Comparison of ENCODE assay signal across 8 cellular contexts in the genomic region with DNA sequence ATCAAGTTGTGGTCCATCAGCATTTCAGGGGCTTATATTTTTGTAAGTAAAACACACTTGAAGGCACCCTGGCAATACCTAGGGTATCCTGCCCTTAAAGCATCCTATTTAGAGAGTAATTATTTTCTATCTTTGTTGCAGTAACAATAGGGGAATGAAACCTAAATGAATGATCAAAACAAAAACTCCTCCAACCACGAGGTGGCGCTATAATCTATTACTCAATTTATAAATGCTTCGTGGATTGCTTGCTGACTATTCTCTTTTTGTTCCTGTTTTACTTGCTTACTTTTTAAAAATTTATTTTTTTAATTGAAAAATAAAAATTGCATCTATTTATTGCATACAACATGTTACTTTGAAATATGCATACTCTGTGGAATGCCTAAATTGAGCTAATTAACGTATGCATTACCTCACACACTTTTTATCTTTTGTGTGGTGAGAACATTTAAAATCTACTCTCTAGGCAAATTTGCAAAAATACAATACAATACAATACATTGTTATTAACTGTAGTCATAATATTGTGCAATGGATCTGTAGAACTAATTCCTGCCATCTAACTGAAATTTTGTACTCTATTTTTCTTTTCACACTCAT.
A peak's percentile ranks its signal among the peaks of the same experiment; 100 is the strongest.
DNase-seq lines count a peak whose midpoint lies in the region; ATAC-seq and TF ChIP-seq lines count a peak whose summit lies in the region.

No MANE protein-coding gene starts in this region.

- no peak for DNase-seq in CD14-positive monocyte (ENCODE audit: low spot score)
- peak; percentile 49 for DNase-seq in NCI-H460 (ENCODE audit: extremely low read depth, low read depth)
- peak; percentile 28 for DNase-seq in cerebellum (ENCODE audit: low spot score)
- peak; percentile 33 for DNase-seq in neural crest cell (ENCODE audit: low read depth, low spot score)
- DNase-seq in ecto neural progenitor cell (ENCODE audit: low spot score), result no peak
- DNase-seq in NCI-H2227 (lab: John Stamatoyannopoulos, UW; ENCODE audit: unreplicated experiment), result no peak

- H3K9me3 Mint-ChIP-seq in CD14-positive monocyte (no peaks in the 10 kb centered on the region), neural crest cell (no peaks in the 10 kb centered on the region)

- TF ChIP-seq CTCF in CD14-positive monocyte (IDR thresholded peaks at IDR 0.05) (peak; percentile 94), neural crest cell (conservative IDR thresholded peaks at IDR 0.05) (peak; percentile 84)

- H3K36me3 Mint-ChIP-seq in CD14-positive monocyte (no peaks in the 10 kb centered on the region), neural crest cell (ENCODE audit: low read depth) (no peaks in the 10 kb centered on the region)

- peak; percentile 63 for ATAC-seq in GM18511 (IDR thresholded peaks at IDR 0.05; ENCODE audit: unreplicated experiment)
- no peak for ATAC-seq in GM18907 (IDR thresholded peaks at IDR 0.05; ENCODE audit: unreplicated experiment)

- H3K27me3 Mint-ChIP-seq in CD14-positive monocyte (ENCODE audit: low read depth in 3 of 3) (peaks cover 0 to 6% (median 1%) of the 10 kb centered on the region in 3 donors), neural crest cell (ENCODE audit: low read depth) (no peaks in the 10 kb centered on the region)

- intact Hi-C loops in CD14-positive monocyte (cut with micrococcal nuclease), result no loop called here

- H3K4me3 Mint-ChIP-seq in CD14-positive monocyte (no peak overlapping the region), neural crest cell (no peak overlapping the region)

- H3K27ac Mint-ChIP-seq in CD14-positive monocyte, result no peak overlapping the region
- no peak overlapping the region for H3K27ac Mint-ChIP-seq in neural crest cell (ENCODE audit: unreplicated experiment)

- H3K4me1 Mint-ChIP-seq in CD14-positive monocyte (no peaks in the 10 kb centered on the region), neural crest cell (peaks cover 16% of the 10 kb centered on the region)

Comparison
In these comparisons a context has a peak if more than half of its experiments do, and no peak if none do; other contexts are left out.
1. DNase-seq: peak in NCI-H460 (single experiment), cerebellum (single experiment) and neural crest cell (single experiment); none in CD14-positive monocyte (single experiment), ecto neural progenitor cell (single experiment) and NCI-H2227 (single experiment).